14 cellular contexts compared by ENCODE assay signal in genomic region chr9:69254223-69254622, GRCh38.
"Had no signal": no experiment of that assay in that cellular context is flagged by ENCODE, and none has a peak within 500 bp of the region (broad histone marks: within the 10 kb centered on the region; RNA-seq: fewer than 3 reads in every experiment).

No MANE protein-coding gene starts in this region.

- H3K9me3 Mint-ChIP-seq: activated CD4-positive, alpha-beta memory T cell treated with anti-CD3 and anti-CD28 coated beads for 36 hours; activated naive CD8-positive, alpha-beta T cell treated with anti-CD3 and anti-CD28 coated beads for 36 hours; natural killer cell had no signal

- H3K36me3 Mint-ChIP-seq: activated CD4-positive, alpha-beta memory T cell treated with anti-CD3 and anti-CD28 coated beads for 36 hours; activated naive CD8-positive, alpha-beta T cell treated with anti-CD3 and anti-CD28 coated beads for 36 hours; natural killer cell had no signal

- H3K4me1 Mint-ChIP-seq: activated naive CD8-positive, alpha-beta T cell treated with anti-CD3 and anti-CD28 coated beads for 36 hours; natural killer cell had no signal

- H3K27ac Mint-ChIP-seq: activated CD4-positive, alpha-beta memory T cell treated with anti-CD3 and anti-CD28 coated beads for 36 hours; activated naive CD8-positive, alpha-beta T cell treated with anti-CD3 and anti-CD28 coated beads for 36 hours; natural killer cell had no signal

- DNase-seq: activated CD4-positive, alpha-beta memory T cell treated with anti-CD3 and anti-CD28 coated beads for 36 hours; activated CD4-positive, alpha-beta T cell treated with anti-CD3 and anti-CD28 coated beads for 1 hour; activated gamma-delta T cell treated with Interleukin-2 at 50 U/mL for 16 hours; activated naive CD8-positive, alpha-beta T cell treated with anti-CD3 and anti-CD28 coated beads for 36 hours; activated T-cell treated with anti-CD3 and anti-CD28 coated beads, Interleukin-2, amount 50 U/mL, for 48 hours; aorta; foreskin keratinocyte; heart left ventricle; kidney; lower lobe of right lung; natural killer cell; stimulated activated CD4-positive, alpha-beta T cell treated with anti-CD3 and anti-CD28 coated beads, Interleukin-15, amount 100 ng/mL, for 24 hours; stimulated activated CD4-positive, alpha-beta T cell treated with anti-CD3 and anti-CD28 coated beads, Interleukin-4, amount 100 ng/mL, for 4 hours; transverse colon had no signal

- H3K4me3 Mint-ChIP-seq: activated CD4-positive, alpha-beta memory T cell treated with anti-CD3 and anti-CD28 coated beads for 36 hours; activated naive CD8-positive, alpha-beta T cell treated with anti-CD3 and anti-CD28 coated beads for 36 hours; natural killer cell had no signal

- ATAC-seq: foreskin keratinocyte, natural killer cell had no signal

- H3K27me3 Mint-ChIP-seq: activated CD4-positive, alpha-beta memory T cell treated with anti-CD3 and anti-CD28 coated beads for 36 hours; activated naive CD8-positive, alpha-beta T cell treated with anti-CD3 and anti-CD28 coated beads for 36 hours had no signal
